ENCODE assay signal across 12 cellular contexts in genomic region chr1:67716800-67717199, GRCh38. TPM values are rescaled to one million over a fixed set of nuclear protein-coding genes. Genes with fewer than 3 reads are reported as not detected.
DNase-seq lines count a peak whose midpoint lies in the region; ATAC-seq, FAIRE-seq and TF ChIP-seq lines count a peak whose summit lies in the region.
"Had no signal": no experiment of that assay in that cellular context is flagged by ENCODE, and none has a peak within 500 bp of the region (broad histone marks: within the 10 kb centered on the region; RNA-seq: fewer than 3 reads in every experiment).

No MANE protein-coding gene starts in this region.

- no peaks in the 10 kb centered on the region for H3K9me3 ChIP-seq in keratinocyte (ENCODE audit: control insufficient read depth, low read depth, low read length)

- H3K79me2 ChIP-seq in keratinocyte (ENCODE audit: control insufficient read depth, insufficient read depth, low read length) = peaks cover 42% of the 10 kb centered on the region

- peak; percentile 49 for FAIRE-seq in keratinocyte (lab: Jason Lieb, UNC)

- H3K4me2 ChIP-seq in keratinocyte (ENCODE audit: control insufficient read depth, extremely low read depth, insufficient read depth, low read depth, low read length) = peak overlapping the region; percentile 18

- DNase-seq in ACHN = peak; percentile 22
- DNase-seq in HT-29 (ENCODE audit: low spot score) = peak; percentile 69
- DNase-seq in amniotic epithelial cell (ENCODE audit: low read depth) = peak; percentile 82
- DNase-seq in keratinocyte (ENCODE audit: low read depth, low spot score) = no peak
- no peak for DNase-seq in activated T-cell treated with anti-CD3 and anti-CD28 coated beads, Interleukin-2, amount 50 U/mL, for 1 hour
- DNase-seq in T-cell = no peak
- no peak for DNase-seq in NCI-H2081 treated with DMSO at 0.1 percent for 48 hours (lab: John Stamatoyannopoulos, UW)
- DNase-seq: activated T-cell treated with anti-CD3 and anti-CD28 coated beads, Interleukin-2, amount 50 U/mL, for 72 hours; CD4-positive, CD25-positive, alpha-beta regulatory T cell had no signal

- dilution Hi-C loops in keratinocyte (cut with MboI; ENCODE audit: extremely low pct_ligation_motif_present, low sequenced_read_pairs) = no loop called here

- POLR2A ChIA-PET in T-cell (lab: Charles Lee) = no interaction called here

- no peak for TF ChIP-seq CTCF in keratinocyte (optimal IDR thresholded peaks at IDR 0.05 in 1 of 3, IDR thresholded peaks at IDR 0.05 in 1 of 3, conservative IDR thresholded peaks at IDR 0.05 in 1 of 3; ENCODE audit: extremely low read depth in 1 of 3, insufficient read depth in 2 of 3, low read length in 3 of 3)

- peaks cover 3 to 4% of the 10 kb centered on the region in 2 donors for H3K27me3 Mint-ChIP-seq in T-cell
- H3K27me3 Mint-ChIP-seq: CD4-positive, CD25-positive, alpha-beta regulatory T cell had no signal

- no peaks in the 10 kb centered on the region for H3K9me1 ChIP-seq in keratinocyte (ENCODE audit: control insufficient read depth, extremely low read depth, insufficient read depth, low read length)

- no peak overlapping the region for H3K4me3 ChIP-seq in keratinocyte (ENCODE audit: control insufficient read depth in 2 of 3, extremely low read depth in 1 of 3, insufficient read depth in 2 of 3, low read depth in 1 of 3, low read length in 3 of 3)

- H3K36me3 Mint-ChIP-seq in T-cell = no peaks in the 10 kb centered on the region
- H3K36me3 Mint-ChIP-seq: CD4-positive, CD25-positive, alpha-beta regulatory T cell; WTC11 had no signal

- no peaks in the 10 kb centered on the region for H3K27me3 ChIP-seq in keratinocyte (ENCODE audit: control insufficient read depth, extremely low read depth, insufficient read depth, low read length)

- H3K4me1 Mint-ChIP-seq in T-cell = no peaks in the 10 kb centered on the region
- H3K4me1 Mint-ChIP-seq: CD4-positive, CD25-positive, alpha-beta regulatory T cell had no signal

- no peaks in the 10 kb centered on the region for H3K9me3 Mint-ChIP-seq in T-cell
- H3K9me3 Mint-ChIP-seq: activated T-cell treated with anti-CD3 and anti-CD28 coated beads, Interleukin-2, amount 50 U/mL, for 72 hours; WTC11 had no signal

- no peak for ATAC-seq in T-cell (replicated peaks in 1 of 4)
- ATAC-seq in GM21723 (IDR thresholded peaks at IDR 0.05; ENCODE audit: unreplicated experiment) = no peak
- ATAC-seq: activated T-cell treated with anti-CD3 and anti-CD28 coated beads, Interleukin-2, amount 50 U/mL, for 72 hours; WTC11 had no signal

- H3K27ac Mint-ChIP-seq in T-cell = no peak overlapping the region
- H3K27ac Mint-ChIP-seq: activated T-cell treated with anti-CD3 and anti-CD28 coated beads, Interleukin-2, amount 50 U/mL, for 72 hours; CD4-positive, CD25-positive, alpha-beta regulatory T cell; WTC11 had no signal

- in situ Hi-C loops in ACHN (cut with HindIII; ENCODE audit: low pct_ligation_motif_present, low pct_unique_long_range_greater_than_20kb, low sequenced_read_pairs) = no loop called here

- no peak overlapping the region for H3K4me3 Mint-ChIP-seq in T-cell
- H3K4me3 Mint-ChIP-seq: activated T-cell treated with anti-CD3 and anti-CD28 coated beads, Interleukin-2, amount 50 U/mL, for 72 hours; CD4-positive, CD25-positive, alpha-beta regulatory T cell; WTC11 had no signal

- H3K36me3 ChIP-seq in keratinocyte (ENCODE audit: control insufficient read depth in 2 of 2, extremely low read depth in 1 of 2, insufficient read depth in 2 of 2, low read length in 2 of 2) = peaks cover 0 to 6% of the 10 kb centered on the region in 2 experiments

- CTCF ChIA-PET in T-cell (lab: Charles Lee) = no interaction called here

- H3K9ac ChIP-seq in keratinocyte (ENCODE audit: control insufficient read depth, extremely low read depth, insufficient read depth, low read length) = peak overlapping the region; percentile 16

- H4K20me1 ChIP-seq in keratinocyte (ENCODE audit: control insufficient read depth, extremely low read depth, insufficient read depth, low read length) = no peaks in the 10 kb centered on the region

- H2AFZ ChIP-seq in keratinocyte (ENCODE audit: control insufficient read depth, low read length) = no peak overlapping the region

- peak overlapping the region; percentile 45 for H3K27ac ChIP-seq in keratinocyte (ENCODE audit: control insufficient read depth, insufficient read depth, low read length)
- H3K27ac ChIP-seq: HL-60 had no signal

- H3K4me1 ChIP-seq in keratinocyte (ENCODE audit: control insufficient read depth, extremely low read depth, insufficient read depth, low read length) = peaks cover 51% of the 10 kb centered on the region

RNA-seq across cellular contexts. Expression of gene GADD45A, which starts 31.8 kb away (rescaled TPM):
- 121 and 129 TPM in 2 replicates for total RNA-seq in HT-29 (2014; rRNA removed; shearing (Covaris generic))
- polyA plus RNA-seq in keratinocyte = 109 to 151 TPM (median 124 TPM) in 3 replicates
- 1,390 TPM for polyA plus RNA-seq in keratinocyte (2011; ENCODE audit: low read depth)
- polyA plus RNA-seq in keratinocyte (2011; cell fraction: cytosol; rRNA removed) = 126 and 131 TPM in 2 replicates
- polyA plus RNA-seq in keratinocyte (2011; cell fraction: nucleus; rRNA removed) = 339 and 428 TPM in 2 replicates
- 154 and 570 TPM in 2 replicates for polyA plus RNA-seq in keratinocyte (2012; ENCODE audit: low replicate concordance)
- polyA minus RNA-seq in keratinocyte = 14.5 to 23.3 TPM (median 21.1 TPM) in 3 replicates
- polyA minus RNA-seq in keratinocyte (2011; cell fraction: cytosol; rRNA and poly(A)+ RNA removed) = 74.4 TPM
- polyA minus RNA-seq in keratinocyte (2011; cell fraction: nucleus; rRNA and poly(A)+ RNA removed) = 88.8 and 96.5 TPM in 2 replicates
- total RNA-seq in T-cell = 10 to 100 TPM; 16.0 to 85.8 (median 21.9) TPM

Comparison
In these comparisons a context has a peak if more than half of its experiments do, and no peak if none do; other contexts are left out.
1. DNase-seq: peak in ACHN (single experiment), HT-29 (single experiment) and amniotic epithelial cell (single experiment); none in keratinocyte (single experiment), activated T-cell treated with anti-CD3 and anti-CD28 coated beads, Interleukin-2, amount 50 U/mL, for 1 hour (single experiment), T-cell (0 of 34) and NCI-H2081 treated with DMSO at 0.1 percent for 48 hours (single experiment).